10 cellular contexts compared by ENCODE assay signal in the genomic region with DNA sequence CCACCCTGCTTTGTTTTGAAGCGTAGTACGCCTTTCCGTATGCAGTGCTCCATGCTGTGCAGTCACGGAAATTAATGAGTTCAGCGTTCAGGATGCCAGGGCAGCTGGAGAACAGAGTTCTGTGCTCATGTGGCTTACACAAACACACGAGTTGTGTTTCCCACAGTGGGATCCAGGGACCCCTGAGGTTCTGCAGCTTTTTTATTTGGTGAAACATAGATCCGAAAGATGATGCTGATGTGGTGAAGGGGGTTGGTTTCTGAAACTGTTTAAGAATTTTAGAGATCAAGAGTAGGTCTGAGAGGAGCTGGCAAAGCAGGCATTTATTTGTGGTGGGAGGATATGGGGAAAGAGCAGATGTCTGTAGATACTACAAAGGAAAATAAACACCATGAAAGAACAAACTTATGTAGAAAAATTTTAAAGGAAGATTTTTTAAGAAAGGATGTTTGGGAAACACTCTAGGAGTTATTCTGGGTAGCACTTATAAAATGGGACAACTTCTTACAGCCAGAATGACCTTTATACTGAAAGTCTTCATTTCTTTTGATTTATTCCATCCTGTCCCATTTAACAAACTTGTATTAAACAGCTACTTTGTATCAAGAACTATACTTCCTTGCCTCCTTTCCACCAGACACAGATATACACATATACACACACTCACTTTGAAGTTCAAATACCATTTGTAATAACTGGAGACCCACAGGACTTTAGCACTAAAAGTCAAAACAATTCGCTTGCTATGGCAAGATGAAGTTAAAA. TPM values are rescaled to one million over a fixed set of nuclear protein-coding genes. Genes with fewer than 3 reads are reported as not detected.
DNase-seq lines count a peak whose midpoint lies in the region; ATAC-seq and TF ChIP-seq lines count a peak whose summit lies in the region.
"Had no signal": no experiment of that assay in that cellular context is flagged by ENCODE, and none has a peak within 500 bp of the region (broad histone marks: within the 10 kb centered on the region; RNA-seq: fewer than 3 reads in every experiment).

No MANE protein-coding gene starts in this region.

- TF ChIP-seq CTCF in chondrocyte (IDR thresholded peaks at IDR 0.05): no peak
- TF ChIP-seq CTCF in lower lobe of right lung (IDR thresholded peaks at IDR 0.05): no peak
- TF ChIP-seq CTCF in thyroid gland (IDR thresholded peaks at IDR 0.05): no peak

- POLR2A ChIA-PET in CD4-positive, alpha-beta memory T cell (lab: Charles Lee; ENCODE audit: partially characterized antibody): no interaction called here

- intact Hi-C loops in lower lobe of right lung (cut with DNase I): no loop called here
- intact Hi-C loops in thyroid gland (cut with DNase I): no loop called here
- intact Hi-C loops in CD4-positive, alpha-beta memory T cell (cut with micrococcal nuclease): no loop called here

- ATAC-seq in lower lobe of right lung: no peak
- no peak for ATAC-seq in GM19467 (IDR thresholded peaks at IDR 0.05; ENCODE audit: unreplicated experiment)
- ATAC-seq in activated naive CD8-positive, alpha-beta T cell treated with anti-CD3 and anti-CD28 coated beads, Interleukin-2, amount 50 U/mL, for 24 hours: no peak

- peaks cover 92% of the 10 kb centered on the region for H3K4me1 Mint-ChIP-seq in chondrocyte (ENCODE audit: low read depth)
- peaks cover 0 to 7% (median 2%) of the 10 kb centered on the region in 4 donors for H3K4me1 Mint-ChIP-seq in CD4-positive, alpha-beta memory T cell
- H3K4me1 Mint-ChIP-seq in activated naive CD8-positive, alpha-beta T cell treated with anti-CD3 and anti-CD28 coated beads, Interleukin-2, amount 50 U/mL, for 24 hours: no peaks in the 10 kb centered on the region

- CTCF ChIA-PET in CD4-positive, alpha-beta memory T cell (lab: Charles Lee; ENCODE audit: partially characterized antibody): no interaction called here

- H3K9me3 Mint-ChIP-seq in chondrocyte (ENCODE audit: low read depth): no peaks in the 10 kb centered on the region
- no peaks in the 10 kb centered on the region for H3K9me3 Mint-ChIP-seq in CD4-positive, alpha-beta memory T cell
- no peaks in the 10 kb centered on the region for H3K9me3 Mint-ChIP-seq in activated naive CD8-positive, alpha-beta T cell treated with anti-CD3 and anti-CD28 coated beads, Interleukin-2, amount 50 U/mL, for 24 hours

- H3K27ac ChIP-seq in lower lobe of right lung (peak overlapping the region; percentile 38), thyroid gland (peak overlapping the region in 2 of 3 donors; percentile 27 to 64)
- no peak overlapping the region for H3K27ac ChIP-seq in CD4-positive, alpha-beta memory T cell (ENCODE audit: low read depth, low read length)
- H3K27ac ChIP-seq: 22Rv1 had no signal

- H3K4me1 ChIP-seq in lower lobe of right lung (no peaks in the 10 kb centered on the region), thyroid gland (no peaks in the 10 kb centered on the region)
- peaks cover 7% of the 10 kb centered on the region for H3K4me1 ChIP-seq in CD4-positive, alpha-beta memory T cell (ENCODE audit: insufficient read depth, low read length)

- H3K27me3 Mint-ChIP-seq in chondrocyte (ENCODE audit: low read depth): no peaks in the 10 kb centered on the region
- no peaks in the 10 kb centered on the region for H3K27me3 Mint-ChIP-seq in CD4-positive, alpha-beta memory T cell
- no peaks in the 10 kb centered on the region for H3K27me3 Mint-ChIP-seq in activated naive CD8-positive, alpha-beta T cell treated with anti-CD3 and anti-CD28 coated beads, Interleukin-2, amount 50 U/mL, for 24 hours

- peak; percentile 6 for DNase-seq in DMS 273 (lab: John Stamatoyannopoulos, UW; ENCODE audit: unreplicated experiment)
- no peak for DNase-seq in DMS 273 treated with DMSO at 0.1 percent for 48 hours (lab: John Stamatoyannopoulos, UW)
- no peak for DNase-seq in chondrocyte (ENCODE audit: low spot score)
- no peak for DNase-seq in lower lobe of right lung
- DNase-seq in thyroid gland: no peak
- no peak for DNase-seq in CD4-positive, alpha-beta memory T cell
- DNase-seq in activated naive CD8-positive, alpha-beta T cell treated with anti-CD3 and anti-CD28 coated beads, Interleukin-2, amount 50 U/mL, for 24 hours: no peak
- DNase-seq: mammary epithelial cell had no signal

- H3K9me3 ChIP-seq in lower lobe of right lung (no peaks in the 10 kb centered on the region), thyroid gland (no peaks in the 10 kb centered on the region)
- no peaks in the 10 kb centered on the region for H3K9me3 ChIP-seq in CD4-positive, alpha-beta memory T cell (ENCODE audit: control insufficient read depth in 1 of 2, low read length in 2 of 2)

- peak overlapping the region; percentile 99 for H3K27ac Mint-ChIP-seq in chondrocyte (ENCODE audit: unreplicated experiment)
- H3K27ac Mint-ChIP-seq in CD4-positive, alpha-beta memory T cell: no peak overlapping the region
- H3K27ac Mint-ChIP-seq in activated naive CD8-positive, alpha-beta T cell treated with anti-CD3 and anti-CD28 coated beads, Interleukin-2, amount 50 U/mL, for 24 hours: no peak overlapping the region

- peak overlapping the region; percentile 58 for H3K4me3 Mint-ChIP-seq in chondrocyte (ENCODE audit: unreplicated experiment)
- H3K4me3 Mint-ChIP-seq in CD4-positive, alpha-beta memory T cell: no peak overlapping the region
- no peak overlapping the region for H3K4me3 Mint-ChIP-seq in activated naive CD8-positive, alpha-beta T cell treated with anti-CD3 and anti-CD28 coated beads, Interleukin-2, amount 50 U/mL, for 24 hours

- H3K4me3 ChIP-seq in lower lobe of right lung: no peak overlapping the region
- no peak overlapping the region for H3K4me3 ChIP-seq in thyroid gland (replicated peaks in 1 of 3)
- H3K4me3 ChIP-seq in CD4-positive, alpha-beta memory T cell (ENCODE audit: low read length in 2 of 2): no peak overlapping the region

- H3K27me3 ChIP-seq in lower lobe of right lung (ENCODE audit: low read depth): no peaks in the 10 kb centered on the region
- no peaks in the 10 kb centered on the region for H3K27me3 ChIP-seq in thyroid gland
- no peaks in the 10 kb centered on the region for H3K27me3 ChIP-seq in CD4-positive, alpha-beta memory T cell (ENCODE audit: insufficient read depth, low read length)

- no peaks in the 10 kb centered on the region for H3K36me3 ChIP-seq in lower lobe of right lung
- no peaks in the 10 kb centered on the region for H3K36me3 ChIP-seq in thyroid gland
- H3K36me3 ChIP-seq in CD4-positive, alpha-beta memory T cell (ENCODE audit: insufficient read depth, low read length): no peaks in the 10 kb centered on the region

- TF ChIP-seq POLR2A in thyroid gland (IDR thresholded peaks at IDR 0.05): no peak

- 69 to 74% methylated on average over 8 of the region's 8 CpGs for WGBS in thyroid gland, 2 donors

- H3K36me3 Mint-ChIP-seq in chondrocyte (ENCODE audit: low read depth): peaks cover 4% of the 10 kb centered on the region
- no peaks in the 10 kb centered on the region for H3K36me3 Mint-ChIP-seq in CD4-positive, alpha-beta memory T cell
- H3K36me3 Mint-ChIP-seq in activated naive CD8-positive, alpha-beta T cell treated with anti-CD3 and anti-CD28 coated beads, Interleukin-2, amount 50 U/mL, for 24 hours (ENCODE audit: low read depth): no peaks in the 10 kb centered on the region

RNA-seq across cellular contexts. Expression of a gene that starts 52.8 kb away (rescaled TPM):
- total RNA-seq in chondrocyte (228 to 346 TPM (median 340 TPM) in 3 replicates), lower lobe of right lung (84.4 TPM), thyroid gland (10 to 100 TPM; 38.7 to 85.9 (median 52.6) TPM)
- total RNA-seq in CD4-positive, alpha-beta memory T cell: 1 to 10 TPM; 4.2 to 5.8 TPM
- 1 to 10 TPM; 1.9 to 5.5 TPM for polyA plus RNA-seq in CD4-positive, alpha-beta memory T cell

RNA-seq across cellular contexts. Expression of a gene that starts 52.8 kb away (rescaled TPM):
- total RNA-seq in chondrocyte: 133 to 154 TPM (median 134 TPM) in 3 replicates
- 31.5 TPM for total RNA-seq in lower lobe of right lung
- 10 to 100 TPM; 20.0 to 37.0 (median 23.3) TPM for total RNA-seq in thyroid gland
- total RNA-seq in CD4-positive, alpha-beta memory T cell: 10 to 100 TPM; 11.9 to 12.4 TPM
- polyA plus RNA-seq in CD4-positive, alpha-beta memory T cell: 1 to 10 TPM; 5.7 to 8.3 TPM

Comparison
In these comparisons a context has a peak if more than half of its experiments do, and no peak if none do; other contexts are left out.
1. RNA of a gene that starts 52.8 kb away (total RNA-seq): 228 to 346 TPM in chondrocyte, 84.4 TPM in lower lobe of right lung (single experiment) and 38.7 to 85.9 TPM in thyroid gland; 4.2 to 5.8 TPM in CD4-positive, alpha-beta memory T cell; every median in the first group is over 4 times any median in the second.